ENCODE assay signal across 34 cellular contexts in the genomic region with DNA sequence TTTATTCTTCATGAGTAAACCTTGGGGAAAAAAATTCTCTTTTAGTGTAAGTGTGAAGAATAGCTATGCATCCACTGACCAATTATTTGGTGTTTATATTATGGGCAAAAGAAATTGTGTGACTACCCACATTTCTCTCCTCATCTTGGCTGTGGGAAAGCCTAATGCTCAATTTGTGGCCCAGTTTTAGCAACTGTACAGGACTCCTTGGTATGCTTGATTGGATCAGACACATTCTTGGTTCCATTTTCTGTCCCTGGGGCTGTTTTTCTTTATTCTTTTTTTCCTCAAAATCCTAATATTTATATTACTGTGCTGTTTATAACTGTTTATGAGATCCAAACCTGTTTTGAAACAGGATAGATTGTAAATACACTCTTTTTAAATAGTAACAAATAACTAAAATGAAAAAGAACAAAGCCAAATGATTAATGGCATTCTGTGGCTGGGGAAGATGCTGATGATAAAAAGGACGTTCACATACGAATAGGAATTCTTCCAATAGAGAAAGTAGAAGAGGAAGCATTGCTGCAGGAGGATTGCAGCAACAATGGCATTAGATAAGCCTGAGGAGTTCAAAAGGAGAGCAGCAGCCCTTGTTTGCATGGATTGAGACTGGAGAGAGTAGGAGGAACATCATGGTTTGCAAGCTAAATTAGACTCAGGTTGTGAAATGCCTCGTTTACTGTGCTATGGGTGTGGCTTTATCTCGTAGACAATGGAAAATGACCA.
DNase-seq lines count a peak whose midpoint lies in the region; ATAC-seq and TF ChIP-seq lines count a peak whose summit lies in the region.
"Had no signal": no experiment of that assay in that cellular context is flagged by ENCODE, and none has a peak within 500 bp of the region (broad histone marks: within the 10 kb centered on the region; RNA-seq: fewer than 3 reads in every experiment).

No MANE protein-coding gene starts in this region.

- H4K91ac ChIP-seq in mesenchymal stem cell (ENCODE audit: low read length), result no peak overlapping the region

- H2BK120ac ChIP-seq in mesenchymal stem cell (ENCODE audit: low read depth, low read length), result no peak overlapping the region

- no peak overlapping the region for H3K4me3 ChIP-seq in mesenchymal stem cell (ENCODE audit: insufficient read depth in 1 of 2, low read depth in 1 of 2, low read length in 2 of 2)
- H3K4me3 ChIP-seq: adrenal gland, dorsolateral prefrontal cortex, psoas muscle, sigmoid colon, stomach, uterus had no signal

- no peak overlapping the region for H3K9ac ChIP-seq in mesenchymal stem cell (ENCODE audit: low read length)

- H3K4me3 Mint-ChIP-seq in effector memory CD8-positive, alpha-beta T cell, result no peak overlapping the region
- H3K4me3 Mint-ChIP-seq: activated CD4-positive, alpha-beta T cell treated with anti-CD3 and anti-CD28 coated beads for 36 hours; activated CD8-positive, alpha-beta T cell treated with anti-CD3 and anti-CD28 coated beads for 36 hours; activated naive CD4-positive, alpha-beta T cell treated with anti-CD3 and anti-CD28 coated beads, Interleukin-2, amount 10 ng/mL, durations not matched to agents 7 days and 5 days; activated T-helper 17 cell treated with anti-CD3 and anti-CD28 coated beads, Interleukin-2, amount 50 U/mL, for 72 hours; memory B cell had no signal

- no peak overlapping the region for H2BK5ac ChIP-seq in mesenchymal stem cell (ENCODE audit: low read depth, low read length, poor library complexity, severe bottlenecking)

- no peak overlapping the region for H3K23ac ChIP-seq in mesenchymal stem cell (ENCODE audit: low read length in 2 of 2)

- no peak overlapping the region for H3K14ac ChIP-seq in mesenchymal stem cell (ENCODE audit: low read length in 2 of 2)

- H2AFZ ChIP-seq in mesenchymal stem cell (ENCODE audit: low read depth, low read length), result no peak overlapping the region

- no peaks in the 10 kb centered on the region for H3K27me3 Mint-ChIP-seq in effector memory CD8-positive, alpha-beta T cell
- H3K27me3 Mint-ChIP-seq: activated CD4-positive, alpha-beta T cell treated with anti-CD3 and anti-CD28 coated beads for 36 hours; activated CD8-positive, alpha-beta T cell treated with anti-CD3 and anti-CD28 coated beads for 36 hours; activated naive CD4-positive, alpha-beta T cell treated with anti-CD3 and anti-CD28 coated beads, Interleukin-2, amount 10 ng/mL, durations not matched to agents 7 days and 5 days; activated T-helper 17 cell treated with anti-CD3 and anti-CD28 coated beads, Interleukin-2, amount 50 U/mL, for 72 hours had no signal

- no peak overlapping the region for H4K8ac ChIP-seq in mesenchymal stem cell (ENCODE audit: low read length)

- no peaks in the 10 kb centered on the region for H3K79me1 ChIP-seq in mesenchymal stem cell (replicated peaks; ENCODE audit: low read length, poor library complexity, severe bottlenecking)

- no peaks in the 10 kb centered on the region for H3K4me1 ChIP-seq in mesenchymal stem cell (ENCODE audit: control insufficient read depth, insufficient read depth, low read depth, low read length)
- H3K4me1 ChIP-seq: adrenal gland, psoas muscle, sigmoid colon, stomach, uterus had no signal

- H3K18ac ChIP-seq in mesenchymal stem cell (ENCODE audit: low read depth in 1 of 2, low read length in 2 of 2), result no peak overlapping the region

- no peak overlapping the region for H3K27ac Mint-ChIP-seq in effector memory CD8-positive, alpha-beta T cell
- H3K27ac Mint-ChIP-seq: activated CD4-positive, alpha-beta T cell treated with anti-CD3 and anti-CD28 coated beads for 36 hours; activated CD8-positive, alpha-beta T cell treated with anti-CD3 and anti-CD28 coated beads for 36 hours; activated naive CD4-positive, alpha-beta T cell treated with anti-CD3 and anti-CD28 coated beads, Interleukin-2, amount 10 ng/mL, durations not matched to agents 7 days and 5 days; activated T-helper 17 cell treated with anti-CD3 and anti-CD28 coated beads, Interleukin-2, amount 50 U/mL, for 72 hours; memory B cell had no signal

- no peak overlapping the region for H2AK5ac ChIP-seq in mesenchymal stem cell (ENCODE audit: low read length, severe bottlenecking)

- TF ChIP-seq CTCF in VCaP (conservative IDR thresholded peaks at IDR 0.05), result no peak

- WGBS in mesenchymal stem cell, result 62% methylated on average over 4 of the region's 4 CpGs

- no peak overlapping the region for H3K4me2 ChIP-seq in mesenchymal stem cell (ENCODE audit: low read length, poor library complexity, severe bottlenecking)

- peaks cover 7 to 11% of the 10 kb centered on the region in 2 donors for H3K9me3 Mint-ChIP-seq in effector memory CD8-positive, alpha-beta T cell

- no peaks in the 10 kb centered on the region for H3K9me3 ChIP-seq in mesenchymal stem cell (ENCODE audit: control insufficient read depth, low read length)
- H3K9me3 ChIP-seq: adrenal gland, neutrophil, psoas muscle, sigmoid colon, stomach, uterus had no signal

- ATAC-seq in effector memory CD8-positive, alpha-beta T cell (replicated peaks), result no peak
- no peak for ATAC-seq in HG03432 (IDR thresholded peaks at IDR 0.05; ENCODE audit: unreplicated experiment)
- ATAC-seq: activated CD4-positive, alpha-beta T cell treated with anti-CD3 and anti-CD28 coated beads for 36 hours; activated CD8-positive, alpha-beta T cell treated with anti-CD3 and anti-CD28 coated beads for 36 hours; activated T-helper 17 cell treated with anti-CD3 and anti-CD28 coated beads, Interleukin-2, amount 50 U/mL, for 72 hours; left cardiac atrium; psoas muscle had no signal

- no peaks in the 10 kb centered on the region for H3K36me3 ChIP-seq in mesenchymal stem cell (ENCODE audit: control insufficient read depth in 1 of 2, insufficient read depth in 2 of 2, low read depth in 1 of 2, low read length in 2 of 2)
- H3K36me3 ChIP-seq: adrenal gland, brain microvascular endothelial cell, neutrophil, sigmoid colon, stomach, uterus had no signal

- H2BK12ac ChIP-seq in mesenchymal stem cell (ENCODE audit: low read length in 2 of 2), result no peak overlapping the region

- no peaks in the 10 kb centered on the region for H3K36me3 Mint-ChIP-seq in effector memory CD8-positive, alpha-beta T cell (ENCODE audit: insufficient read depth)
- H3K36me3 Mint-ChIP-seq: activated naive CD4-positive, alpha-beta T cell treated with anti-CD3 and anti-CD28 coated beads, Interleukin-2, amount 10 ng/mL, durations not matched to agents 7 days and 5 days; memory B cell had no signal

- H3K27ac ChIP-seq in VCaP (peak overlapping the region; percentile 61), mesenchymal stem cell (ENCODE audit: low read length, poor library complexity, severe bottlenecking) (no peak overlapping the region)
- H3K27ac ChIP-seq: adrenal gland, brain microvascular endothelial cell, dorsolateral prefrontal cortex, HL-60, neutrophil, psoas muscle, sigmoid colon, stomach, uterus had no signal

- no peaks in the 10 kb centered on the region for H3K27me3 ChIP-seq in mesenchymal stem cell (ENCODE audit: control insufficient read depth in 1 of 2, insufficient read depth in 1 of 2, low read length in 2 of 2)
- H3K27me3 ChIP-seq: adrenal gland, brain microvascular endothelial cell, neutrophil, sigmoid colon, stomach, uterus had no signal

- DNase-seq in EH (ENCODE audit: low read depth) (peak; percentile 81), NCI-H226 (peak; percentile 27), mesenchymal stem cell (peak; percentile 52), HuH-7 (ENCODE audit: low spot score) (no peak), NCI-H1092 treated with DMSO at 0.1 percent for 48 hours (lab: John Stamatoyannopoulos, UW) (no peak)
- no peak for DNase-seq in effector memory CD8-positive, alpha-beta T cell
- DNase-seq: activated CD4-positive, alpha-beta T cell treated with anti-CD3 and anti-CD28 coated beads for 36 hours; activated CD8-positive, alpha-beta T cell treated with anti-CD3 and anti-CD28 coated beads for 36 hours; activated naive CD4-positive, alpha-beta T cell treated with anti-CD3 and anti-CD28 coated beads, Interleukin-2, amount 10 ng/mL, durations not matched to agents 7 days and 5 days; adrenal gland; brain microvascular endothelial cell; DMS153; dorsolateral prefrontal cortex; HCEC 1CT; hypothalamus; Karpas-422; left cardiac atrium; NCI-H1048; NCI-H1694; NCI-H446 treated with DMSO at 0.1 percent for 48 hours; NCI-H82; psoas muscle; sigmoid colon; stimulated activated CD4-positive, alpha-beta T cell treated with anti-CD3 and anti-CD28 coated beads, Interleukin-12 subunit alpha, Interleukin-12 subunit beta, amount 100 ng/mL, for 4 hours; stimulated activated CD4-positive, alpha-beta T cell treated with anti-CD3 and anti-CD28 coated beads, Interleukin-2, amount 100 ng/mL, for 48 hours; stomach; T-helper 2 cell; uterus had no signal

- no peaks in the 10 kb centered on the region for H3K4me1 Mint-ChIP-seq in effector memory CD8-positive, alpha-beta T cell (ENCODE audit: low read depth in 2 of 2)
- H3K4me1 Mint-ChIP-seq: activated CD4-positive, alpha-beta T cell treated with anti-CD3 and anti-CD28 coated beads for 36 hours; activated naive CD4-positive, alpha-beta T cell treated with anti-CD3 and anti-CD28 coated beads, Interleukin-2, amount 10 ng/mL, durations not matched to agents 7 days and 5 days; activated T-helper 17 cell treated with anti-CD3 and anti-CD28 coated beads, Interleukin-2, amount 50 U/mL, for 72 hours; memory B cell had no signal

- no peak overlapping the region for H3K4ac ChIP-seq in mesenchymal stem cell (ENCODE audit: low read depth in 1 of 2, low read length in 2 of 2)

- no peak overlapping the region for H2BK15ac ChIP-seq in mesenchymal stem cell (ENCODE audit: low read depth, poor library complexity, severe bottlenecking)

Comparison
In these comparisons a context has a peak if more than half of its experiments do, and no peak if none do; other contexts are left out.
1. DNase-seq: peak in EH (single experiment), NCI-H226 (single experiment) and mesenchymal stem cell (single experiment); none in effector memory CD8-positive, alpha-beta T cell (0 of 3), HuH-7 (single experiment) and NCI-H1092 treated with DMSO at 0.1 percent for 48 hours (single experiment).